In genomic region chr1:1630191-1630964, GRCh38 we compare ENCODE assay signal across 9 cellular contexts. TPM values are rescaled to one million over a fixed set of nuclear protein-coding genes. Genes with fewer than 3 reads are reported as not detected.
A peak's percentile ranks its signal among the peaks of the same experiment; 100 is the strongest.
DNase-seq lines count a peak whose midpoint lies in the region; ATAC-seq, FAIRE-seq and TF ChIP-seq lines count a peak whose summit lies in the region.
"Had no signal": no experiment of that assay in that cellular context is flagged by ENCODE, and none has a peak within 500 bp of the region (broad histone marks: within the 10 kb centered on the region; RNA-seq: fewer than 3 reads in every experiment).

No MANE protein-coding gene starts in this region.

- intact Hi-C loops in gastrocnemius medialis (cut with DNase I; ENCODE audit: low total_unique reads): no loop called here

- H3K27me3 ChIP-seq in DOHH2 (ENCODE audit: control insufficient read depth, low read length): no peaks in the 10 kb centered on the region
- H3K27me3 ChIP-seq in gastrocnemius medialis: peaks cover 0 to 7% (median 3%) of the 10 kb centered on the region in 3 donors

- H3F3A ChIP-seq in DOHH2 (ENCODE audit: control insufficient read depth, insufficient read depth): no peaks in the 10 kb centered on the region

- no peaks in the 10 kb centered on the region for H4K20me1 ChIP-seq in DOHH2 (ENCODE audit: control insufficient read depth, insufficient read depth, low read depth, low read length)

- H3K4me1 ChIP-seq in DOHH2 (ENCODE audit: control insufficient read depth, low read length): peaks cover 20% of the 10 kb centered on the region
- peaks cover 0 to 5% of the 10 kb centered on the region in 2 donors for H3K4me1 ChIP-seq in gastrocnemius medialis

- peak; percentile 73 to 95 for DNase-seq in NCI-H526 (lab: John Stamatoyannopoulos, UW)
- peak; percentile 82 to 90 for DNase-seq in activated T-helper 1 cell treated with anti-CD3 and anti-CD28 coated beads, Interleukin-2, amount 50 U/mL, for 16 hours (ENCODE audit: low read depth in 1 of 2, low spot score in 1 of 2)
- DNase-seq in frontal cortex (ENCODE audit: low spot score in 2 of 2): peak; percentile 75 to 84
- peak in 1 of 2 donors; percentile 35 for DNase-seq in gastrocnemius medialis
- no peak for DNase-seq in NCI-H2227 (lab: John Stamatoyannopoulos, UW; ENCODE audit: unreplicated experiment)
- no peak for DNase-seq in SW480 (ENCODE audit: low spot score)

- peak in 1 of 2 donors; percentile 18 for TF ChIP-seq POLR2A in gastrocnemius medialis (IDR thresholded peaks at IDR 0.05)

- no peaks in the 10 kb centered on the region for H3K36me3 ChIP-seq in DOHH2 (ENCODE audit: control insufficient read depth, low read length)
- H3K36me3 ChIP-seq in gastrocnemius medialis: peaks cover 0 to 15% of the 10 kb centered on the region in 2 donors

- peak overlapping the region; percentile 21; the same call in 1 of the 2 replicates for H3K27ac ChIP-seq in DOHH2 (ENCODE audit: low read depth, low read length)
- H3K27ac ChIP-seq in gastrocnemius medialis: peak overlapping the region; percentile 22 to 39 (median 31)

- H3K9me2 ChIP-seq in DOHH2 (replicated peaks; ENCODE audit: control insufficient read depth, low read length): no peaks in the 10 kb centered on the region

- FAIRE-seq in frontal cortex (lab: Jason Lieb, UNC): no peak

- H3K4me2 ChIP-seq in DOHH2 (ENCODE audit: low read length): peak overlapping the region; percentile 71

- H3K9me3 ChIP-seq in DOHH2 (ENCODE audit: control insufficient read depth, insufficient read depth, low read length) (no peaks in the 10 kb centered on the region), gastrocnemius medialis (no peaks in the 10 kb centered on the region)

- TF ChIP-seq CTCF in DOHH2 (IDR thresholded peaks at IDR 0.05; ENCODE audit: low read depth, low read length, poor library complexity, severe bottlenecking) (no peak), gastrocnemius medialis (IDR thresholded peaks at IDR 0.05 in 4 of 5, conservative IDR thresholded peaks at IDR 0.05 in 1 of 5) (no peak)

- ATAC-seq in HG02759 (IDR thresholded peaks at IDR 0.05; ENCODE audit: unreplicated experiment) (peak; percentile 69), gastrocnemius medialis (no peak)
- ATAC-seq: HCT116 had no signal

- H3K79me2 ChIP-seq in DOHH2 (ENCODE audit: control insufficient read depth, low read length): no peaks in the 10 kb centered on the region

- in situ Hi-C loops in gastrocnemius medialis (cut with MboI; ENCODE audit: low sequenced_read_pairs in 4 of 4): no loop called here

- H3K4me3 ChIP-seq in DOHH2 (ENCODE audit: low read length): peak overlapping the region; percentile 60
- peak overlapping the region; percentile 15 to 40 (median 26) for H3K4me3 ChIP-seq in gastrocnemius medialis

RNA-seq across cellular contexts. Expression of gene MMP23B, which starts 1.6 kb away (rescaled TPM):
- total RNA-seq in frontal cortex (0.82 TPM), gastrocnemius medialis (under 1 TPM in 1 of 4 donors, not detected in 3; 0.62 TPM)

RNA-seq across cellular contexts. Expression of gene MIB2, which starts 15.1 kb away (rescaled TPM):
- total RNA-seq in frontal cortex (45.7 TPM), gastrocnemius medialis (100 to 1,000 TPM in 2 of 4 donors, 10 to 100 TPM in 2; 66.4 to 154 (median 117) TPM)

RNA-seq across cellular contexts. Expression of gene CDK11B, which starts 28.4 kb away (rescaled TPM):
- total RNA-seq in frontal cortex: 9.0 TPM
- total RNA-seq in gastrocnemius medialis: 10 to 100 TPM; 19.5 to 49.0 (median 42.2) TPM

RNA-seq across cellular contexts. Expression of gene FNDC10, which starts 30.4 kb away (rescaled TPM):
- total RNA-seq in frontal cortex: 2.9 TPM
- total RNA-seq in gastrocnemius medialis: 1 to 10 TPM in 1 of 4 donors, under 1 TPM in 2, not detected in 1; 0.20 to 1.3 (median 0.94) TPM

RNA-seq across cellular contexts. Expression of gene SSU72, which starts 55.7 kb away (rescaled TPM):
- 34.2 TPM for total RNA-seq in frontal cortex
- 100 to 1,000 TPM; 141 to 235 (median 208) TPM for total RNA-seq in gastrocnemius medialis

Comparison
In these comparisons a context has a peak if more than half of its experiments do, and no peak if none do; other contexts are left out.
1. DNase-seq: peak in NCI-H526 (2 of 2), activated T-helper 1 cell treated with anti-CD3 and anti-CD28 coated beads, Interleukin-2, amount 50 U/mL, for 16 hours (2 of 2) and frontal cortex (2 of 2); none in NCI-H2227 (single experiment) and SW480 (single experiment).